Comparison of ENCODE assay signal across 8 cellular contexts in genomic region chr15:98160236-98160635, GRCh38.
A peak's percentile ranks its signal among the peaks of the same experiment; 100 is the strongest.
DNase-seq lines count a peak whose midpoint lies in the region; ATAC-seq and TF ChIP-seq lines count a peak whose summit lies in the region.

No MANE protein-coding gene starts in this region.

- H3K9me3 ChIP-seq in osteoblast (ENCODE audit: low read depth, low read length), result peaks cover 3% of the 10 kb centered on the region
- no peaks in the 10 kb centered on the region for H3K9me3 ChIP-seq in breast epithelium

- H3K36me3 ChIP-seq in osteoblast (ENCODE audit: insufficient read depth, low read length) (no peaks in the 10 kb centered on the region), breast epithelium (no peaks in the 10 kb centered on the region)

- H3K4me2 ChIP-seq in osteoblast (ENCODE audit: insufficient read depth, low read length), result no peak overlapping the region

- peak; percentile 66 for ATAC-seq in GM19025 (IDR thresholded peaks at IDR 0.05; ENCODE audit: low read depth, unreplicated experiment)
- peak; percentile 74 for ATAC-seq in HG02852 (IDR thresholded peaks at IDR 0.05; ENCODE audit: unreplicated experiment)
- peak; percentile 87 to 96 (median 90) for ATAC-seq in natural killer cell

- peaks cover 6 to 26% of the 10 kb centered on the region in 2 donors for H3K27me3 Mint-ChIP-seq in natural killer cell (ENCODE audit: low read depth in 2 of 2)

- TF ChIP-seq CTCF in natural killer cell (IDR thresholded peaks at IDR 0.05) (no peak), osteoblast (IDR thresholded peaks at IDR 0.05; ENCODE audit: extremely low read depth, low read depth, low read length) (no peak), breast epithelium (IDR thresholded peaks at IDR 0.05) (no peak)

- H4K20me1 ChIP-seq in osteoblast (ENCODE audit: insufficient read depth, low read length), result no peaks in the 10 kb centered on the region

- no peaks in the 10 kb centered on the region for H3K9me3 Mint-ChIP-seq in natural killer cell

- no peak for TF ChIP-seq POLR2A in breast epithelium (IDR thresholded peaks at IDR 0.05)

- intact Hi-C loops in natural killer cell (cut with micrococcal nuclease) (loop anchor here (1.0 kb wide), 1 partner anchor 9 kb away; no protein-coding TSS in a partner anchor), breast epithelium (cut with DNase I; ENCODE audit: low total_unique reads) (no loop called here)

- no peaks in the 10 kb centered on the region for H3K27me3 ChIP-seq in osteoblast (ENCODE audit: insufficient read depth, low read length)
- H3K27me3 ChIP-seq in breast epithelium, result peaks cover 0 to 5% of the 10 kb centered on the region in 2 donors

- peak overlapping the region; percentile 81 for H3K4me3 Mint-ChIP-seq in natural killer cell

- H3K4me1 Mint-ChIP-seq in natural killer cell, result peaks cover 25 to 35% of the 10 kb centered on the region in 2 donors

- peak overlapping the region; percentile 83 to 87 for H3K27ac Mint-ChIP-seq in natural killer cell

- no peaks in the 10 kb centered on the region for H3K79me2 ChIP-seq in osteoblast (ENCODE audit: insufficient read depth, low read length)

- DNase-seq in NOMO-1 (lab: John Stamatoyannopoulos, UW; ENCODE audit: unreplicated experiment in 2 of 2) (peak; percentile 89 to 95), natural killer cell (peak; percentile 76), osteoblast (ENCODE audit: insufficient read length, low spot score, missing footprints) (no peak), AG08396 (ENCODE audit: low spot score) (no peak), breast epithelium (ENCODE audit: low spot score in 2 of 2) (no peak), DMS79 treated with DMSO at 0.1 percent for 48 hours (lab: John Stamatoyannopoulos, UW) (no peak)

- no peak overlapping the region for H2AFZ ChIP-seq in osteoblast (ENCODE audit: low read length)

- H3K36me3 Mint-ChIP-seq in natural killer cell, result no peaks in the 10 kb centered on the region

- H3K27ac ChIP-seq in osteoblast (ENCODE audit: low read depth, low read length) (no peak overlapping the region), breast epithelium (no peak overlapping the region)

- H3K4me3 ChIP-seq in osteoblast (ENCODE audit: insufficient read depth, low read length) (no peak overlapping the region), breast epithelium (no peak overlapping the region)

- H3K4me1 ChIP-seq in osteoblast (ENCODE audit: insufficient read depth, low read length), result no peaks in the 10 kb centered on the region
- no peaks in the 10 kb centered on the region for H3K4me1 ChIP-seq in breast epithelium

Comparison
In these comparisons a context has a peak if more than half of its experiments do, and no peak if none do; other contexts are left out.
1. DNase-seq: peak in NOMO-1 (2 of 2) and natural killer cell (single experiment); none in osteoblast (single experiment), AG08396 (single experiment), breast epithelium (0 of 2) and DMS79 treated with DMSO at 0.1 percent for 48 hours (single experiment).
2. Peak in every context shown above with its lines, with median percentiles within 50 percentile points of each other: ATAC-seq.